8 cellular contexts compared by ENCODE assay signal in the genomic region with DNA sequence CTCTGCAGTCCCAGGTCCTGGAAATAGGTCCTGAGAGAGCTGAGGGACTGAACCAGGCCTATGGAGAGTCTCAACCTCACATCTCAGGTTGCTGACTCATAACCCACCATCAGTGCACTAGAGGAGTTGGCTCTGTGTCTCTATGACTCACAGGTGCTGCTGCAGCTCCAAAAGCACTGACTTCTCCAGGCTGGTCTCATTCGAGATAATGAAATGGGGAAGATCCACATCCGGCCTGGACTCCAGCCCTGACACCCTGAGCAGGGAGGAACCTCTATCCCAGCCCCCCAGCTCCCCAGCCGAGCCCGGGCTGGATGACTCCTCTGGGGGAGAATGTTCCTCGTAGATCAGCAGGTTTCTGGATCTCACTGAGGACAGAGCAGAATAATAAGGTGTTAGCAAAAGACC. TPM values are rescaled to one million over a fixed set of nuclear protein-coding genes. Genes with fewer than 3 reads are reported as not detected.
DNase-seq lines count a peak whose midpoint lies in the region; ATAC-seq and TF ChIP-seq lines count a peak whose summit lies in the region.

No MANE protein-coding gene starts in this region.

- peaks cover 0 to 13% of the 10 kb centered on the region in 2 donors for H3K4me1 ChIP-seq in uterus

- ATAC-seq in activated naive CD4-positive, alpha-beta T cell treated with anti-CD3 and anti-CD28 coated beads, Interleukin-2, amount 50 U/mL, for 72 hours, result peak; percentile 97 to 99
- ATAC-seq in HG02623 (IDR thresholded peaks at IDR 0.05; ENCODE audit: unreplicated experiment) (peak; percentile 76), esophagus mucosa (peak; percentile 88), left colon (no peak)

- no peaks in the 10 kb centered on the region for H3K9me3 Mint-ChIP-seq in activated naive CD4-positive, alpha-beta T cell treated with anti-CD3 and anti-CD28 coated beads, Interleukin-2, amount 50 U/mL, for 72 hours

- no peak overlapping the region for H3K4me3 ChIP-seq in uterus

- peak overlapping the region in 1 of 2 donors; percentile 36 for H3K27ac Mint-ChIP-seq in activated naive CD4-positive, alpha-beta T cell treated with anti-CD3 and anti-CD28 coated beads, Interleukin-2, amount 50 U/mL, for 72 hours

- H3K36me3 ChIP-seq in uterus, result no peaks in the 10 kb centered on the region

- intact Hi-C loops in uterus (cut with DNase I; ENCODE audit: low total_unique reads), result no loop called here
- intact Hi-C loops in left colon (cut with DNase I, micrococcal nuclease), result no loop called here

- DNase-seq in activated naive CD4-positive, alpha-beta T cell treated with anti-CD3 and anti-CD28 coated beads, Interleukin-2, amount 50 U/mL, for 72 hours (ENCODE audit: low spot score in 2 of 2), result peak in 1 of 2 donors; percentile 46
- no peak for DNase-seq in activated naive CD4-positive, alpha-beta T cell (lab: John Stamatoyannopoulos, UW)
- DNase-seq in NCI-H446 treated with DMSO at 0.1 percent for 48 hours (lab: John Stamatoyannopoulos, UW) (peak; percentile 54), uterus (peak; percentile 70 to 82), left colon (no peak)
- no peak for DNase-seq in activated effector memory CD4-positive, alpha-beta T cell treated with anti-CD3 and anti-CD28 coated beads, Interleukin-2, amount 50 U/mL, for 16 hours

- peak overlapping the region; percentile 52 to 67 for H3K27ac ChIP-seq in uterus

- no peak for TF ChIP-seq CTCF in uterus (IDR thresholded peaks at IDR 0.05)

- H3K9me3 ChIP-seq in uterus, result no peaks in the 10 kb centered on the region

- no peaks in the 10 kb centered on the region for H3K27me3 ChIP-seq in uterus

- peaks cover 23 to 35% of the 10 kb centered on the region in 2 donors for H3K36me3 Mint-ChIP-seq in activated naive CD4-positive, alpha-beta T cell treated with anti-CD3 and anti-CD28 coated beads, Interleukin-2, amount 50 U/mL, for 72 hours

- TF ChIP-seq POLR2A in uterus (IDR thresholded peaks at IDR 0.05), result no peak

RNA-seq across cellular contexts. Expression of a gene that starts 35.5 kb away (rescaled TPM):
- total RNA-seq in activated naive CD4-positive, alpha-beta T cell treated with anti-CD3 and anti-CD28 coated beads, Interleukin-2, amount 50 U/mL, for 72 hours, result 10 to 100 TPM in 1 of 2 donors, under 1 TPM in 1; 0.71 to 16.8 TPM
- total RNA-seq in esophagus mucosa (0.20 TPM), uterus (1 to 10 TPM; 1.0 to 8.5 (median 4.1) TPM), left colon (under 1 TPM; 0.24 to 0.34 TPM)

Comparison
In these comparisons a context has a peak if more than half of its experiments do, and no peak if none do; other contexts are left out.
1. DNase-seq: peak in NCI-H446 treated with DMSO at 0.1 percent for 48 hours (single experiment) and uterus (2 of 2); none in activated naive CD4-positive, alpha-beta T cell (0 of 4), left colon (0 of 2) and activated effector memory CD4-positive, alpha-beta T cell treated with anti-CD3 and anti-CD28 coated beads, Interleukin-2, amount 50 U/mL, for 16 hours (single experiment).